Comparison of ENCODE assay signal across 6 cellular contexts in the genomic region with DNA sequence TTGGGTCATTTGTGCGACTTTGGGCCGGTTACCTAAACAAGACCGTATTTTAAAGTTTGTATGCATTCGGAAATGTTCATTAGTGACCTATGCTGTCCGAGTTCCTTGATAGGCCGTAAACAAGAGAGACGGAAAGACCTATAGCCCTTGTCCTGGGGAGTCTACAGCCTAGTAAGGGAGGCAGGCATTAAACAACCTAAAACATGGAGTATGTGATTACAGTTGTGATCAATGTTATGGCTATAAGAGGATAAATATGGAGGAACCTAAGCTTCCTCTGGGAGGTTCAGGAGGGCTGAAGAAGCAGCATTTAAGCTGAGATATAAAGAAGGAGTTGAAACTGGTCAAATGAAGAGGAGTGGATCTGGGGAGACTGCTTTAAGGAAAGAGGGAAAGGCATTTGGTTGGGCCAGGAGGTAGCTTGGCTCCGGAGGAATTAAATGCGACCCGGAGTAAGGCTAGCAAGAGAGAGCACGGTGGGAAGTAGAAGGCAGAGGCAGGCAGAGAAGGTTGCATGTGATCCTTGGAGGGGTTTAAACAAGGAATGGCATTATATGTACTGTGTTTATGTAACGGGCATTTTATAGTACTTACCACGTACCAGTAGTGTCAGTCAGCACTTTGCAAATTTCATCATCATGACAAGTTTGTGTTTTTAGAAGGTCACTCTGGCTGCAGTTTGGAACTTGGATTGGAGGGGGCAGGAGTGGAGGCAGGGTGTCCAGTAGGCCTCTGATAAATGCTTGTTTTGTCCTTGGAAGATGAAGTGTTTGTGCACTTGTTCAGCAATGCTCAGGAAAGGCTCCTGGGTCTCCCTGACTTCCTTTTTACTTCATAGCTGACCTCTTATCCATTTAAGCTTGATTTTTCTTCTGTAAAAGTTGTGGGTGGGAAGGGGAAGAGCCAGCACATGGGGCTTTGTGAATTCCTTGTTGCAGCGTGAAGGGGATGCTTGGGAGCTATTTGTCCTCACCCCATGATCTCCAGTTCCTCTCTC. TPM values are rescaled to one million over a fixed set of nuclear protein-coding genes. Genes with fewer than 3 reads are reported as not detected.
DNase-seq lines count a peak whose midpoint lies in the region; ATAC-seq and TF ChIP-seq lines count a peak whose summit lies in the region.

No MANE protein-coding gene starts in this region.

- CTCF ChIA-PET in A673 (lab: Charles Lee): interaction anchor here (0.7 to 1.9 kb wide), 4 partner anchors 10 to 21 kb away, joined by 4 to 12 read pairs (median 10); no protein-coding TSS in a partner anchor

- ATAC-seq in GM19351 (IDR thresholded peaks at IDR 0.05; ENCODE audit: unreplicated experiment): no peak

- H3K36me3 ChIP-seq in A673 (ENCODE audit: insufficient read depth, low read length, poor library complexity, severe bottlenecking): no peaks in the 10 kb centered on the region

- intact Hi-C loops in A673 (cut with micrococcal nuclease; ENCODE audit: unreplicated experiment): loop anchor here (5.0 kb wide), 1 partner anchor 46 kb away; the partner anchor contains the start of gene PI4K2A

- TSS peak; percentile 92 for BruUV-seq in A673 (replicated peaks; lab: Mats Ljungman, UMichigan)

- TF ChIP-seq CTCF in A673 (conservative IDR thresholded peaks at IDR 0.05; ENCODE audit: low read depth, low read length): no peak

- no peaks in the 10 kb centered on the region for H3K9me3 ChIP-seq in A673 (ENCODE audit: low read depth, low read length, poor library complexity, severe bottlenecking)

- H3K27ac ChIP-seq in A673 (ENCODE audit: low read depth, low read length, poor library complexity, severe bottlenecking) (peak overlapping the region; percentile 79), temporal lobe (ENCODE audit: low read depth, low read length) (peak overlapping the region; percentile 80)

- POLR2A ChIA-PET in A673 (lab: Charles Lee; ENCODE audit: low non-redundant PET): interaction anchor here (0.6 to 0.7 kb wide), 2 partner anchors 29 to 214 kb away, joined by 3 read pairs; no protein-coding TSS in a partner anchor

- no peaks in the 10 kb centered on the region for H3K27me3 ChIP-seq in A673 (replicated peaks; ENCODE audit: insufficient read depth, low read depth, low read length, poor library complexity)

- no peak for DNase-seq in A673 (ENCODE audit: low spot score)
- DNase-seq in NCI-H226: peak; percentile 18
- DNase-seq in fibroblast of the conjunctiva (ENCODE audit: low read depth): peak; percentile 76
- DNase-seq in activated CD4-positive, alpha-beta T cell treated with anti-CD3 and anti-CD28 coated beads, Interleukin-2, amount 50 U/mL, for 48 hours: no peak

- H3K4me3 ChIP-seq in A673 (ENCODE audit: low read depth, low read length, poor library complexity, severe bottlenecking): peak overlapping the region; percentile 61

- H3K4me1 ChIP-seq in A673 (ENCODE audit: insufficient read depth, low read length, poor library complexity, severe bottlenecking): peaks cover 9% of the 10 kb centered on the region

RNA-seq across cellular contexts. Expression of gene AVPI1, which starts 1.0 kb away (rescaled TPM):
- 2.4 and 2.6 TPM in 2 replicates for total RNA-seq in A673 (2021)
- 2.2 TPM for total RNA-seq in temporal lobe

RNA-seq across cellular contexts. Expression of gene MARVELD1, which starts 25.4 kb away (rescaled TPM):
- total RNA-seq in A673 (2021) (26.6 and 30.1 TPM in 2 replicates), temporal lobe (3.0 TPM)

RNA-seq across cellular contexts. Expression of gene PI4K2A, which starts 47.6 kb away (rescaled TPM):
- 21.3 and 23.6 TPM in 2 replicates for total RNA-seq in A673 (2021)
- total RNA-seq in temporal lobe: 7.9 TPM

RNA-seq across cellular contexts. Expression of gene ZFYVE27, which starts 48.8 kb away (rescaled TPM):
- total RNA-seq in A673 (2021) (26.8 and 31.7 TPM in 2 replicates), temporal lobe (41.1 TPM)

RNA-seq across cellular contexts. Expression of gene MORN4, which starts 54.8 kb away (rescaled TPM):
- 8.4 and 13.4 TPM in 2 replicates for total RNA-seq in A673 (2021)
- total RNA-seq in temporal lobe: 28.3 TPM

Comparison
In these comparisons a context has a peak if more than half of its experiments do, and no peak if none do; other contexts are left out.
1. DNase-seq: peak in NCI-H226 (single experiment) and fibroblast of the conjunctiva (single experiment); none in A673 (single experiment) and activated CD4-positive, alpha-beta T cell treated with anti-CD3 and anti-CD28 coated beads, Interleukin-2, amount 50 U/mL, for 48 hours (0 of 2).